Comparison of ENCODE assay signal across 11 cellular contexts in the genomic region with DNA sequence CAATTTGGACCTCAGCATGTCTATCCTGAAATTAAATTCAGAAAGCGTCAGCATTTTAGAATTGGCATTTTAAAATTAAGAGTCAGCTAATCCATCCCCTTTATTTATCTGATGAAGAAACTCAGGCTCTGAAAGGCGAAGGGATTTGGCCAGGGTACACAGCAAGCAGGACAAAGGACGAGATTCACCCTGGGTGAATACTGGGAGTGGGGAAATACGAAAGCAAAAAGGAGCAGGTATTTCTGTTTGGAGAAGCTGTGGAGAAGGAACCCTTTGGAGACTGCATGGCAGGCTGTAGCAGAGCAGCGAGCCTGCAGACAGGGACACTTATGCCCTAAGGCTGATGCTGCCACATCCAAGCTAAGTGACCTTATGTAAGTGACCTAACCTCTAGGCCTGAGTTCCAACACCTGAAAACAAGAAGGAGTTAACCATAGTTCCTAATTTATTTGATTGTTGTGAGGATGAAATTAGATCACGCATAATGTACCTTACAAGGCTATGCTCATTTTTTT.
A peak's percentile ranks its signal among the peaks of the same experiment; 100 is the strongest.
DNase-seq lines count a peak whose midpoint lies in the region; ATAC-seq, FAIRE-seq and TF ChIP-seq lines count a peak whose summit lies in the region.
"Had no signal": no experiment of that assay in that cellular context is flagged by ENCODE, and none has a peak within 500 bp of the region (broad histone marks: within the 10 kb centered on the region; RNA-seq: fewer than 3 reads in every experiment).

No MANE protein-coding gene starts in this region.

- peak overlapping the region; percentile 44 for H3K4me2 ChIP-seq in keratinocyte (ENCODE audit: control insufficient read depth, extremely low read depth, insufficient read depth, low read depth, low read length)

- H3K36me3 ChIP-seq in BE2C, result no peaks in the 10 kb centered on the region
- no peaks in the 10 kb centered on the region for H3K36me3 ChIP-seq in keratinocyte (ENCODE audit: control insufficient read depth in 2 of 2, extremely low read depth in 1 of 2, insufficient read depth in 2 of 2, low read length in 2 of 2)

- no peaks in the 10 kb centered on the region for H3K9me1 ChIP-seq in keratinocyte (ENCODE audit: control insufficient read depth, extremely low read depth, insufficient read depth, low read length)

- H3K27me3 ChIP-seq in BE2C, result no peaks in the 10 kb centered on the region
- no peaks in the 10 kb centered on the region for H3K27me3 ChIP-seq in keratinocyte (ENCODE audit: control insufficient read depth, extremely low read depth, insufficient read depth, low read length)

- H3K27ac Mint-ChIP-seq in nephron progenitor cell, result no peak overlapping the region
- H3K27ac Mint-ChIP-seq: naive B cell had no signal

- FAIRE-seq in keratinocyte (lab: Jason Lieb, UNC), result no peak

- H2AFZ ChIP-seq in keratinocyte (ENCODE audit: control insufficient read depth, low read length), result peak overlapping the region; percentile 72

- H3K4me3 ChIP-seq in BE2C (ENCODE audit: low read depth, low read length), result peak overlapping the region; percentile 38
- no peak overlapping the region for H3K4me3 ChIP-seq in keratinocyte (ENCODE audit: control insufficient read depth in 2 of 3, extremely low read depth in 1 of 3, insufficient read depth in 2 of 3, low read depth in 1 of 3, low read length in 3 of 3)
- H3K4me3 ChIP-seq: skin epidermis had no signal

- DNase-seq in BE2C, result peak; percentile 22
- DNase-seq in RPMI8226, result peak; percentile 31
- DNase-seq in keratinocyte (ENCODE audit: low read depth, low spot score), result no peak
- DNase-seq in T1000 (lab: John Stamatoyannopoulos, UW), result no peak
- DNase-seq in nephron progenitor cell, result no peak
- DNase-seq: activated CD4-positive, CD25-positive, alpha-beta regulatory T cell treated with anti-CD3 and anti-CD28 coated beads, Interleukin-2, amount 50 U/mL, for 72 hours; naive B cell had no signal

- H3K9me3 Mint-ChIP-seq in nephron progenitor cell, result no peaks in the 10 kb centered on the region
- H3K9me3 Mint-ChIP-seq: naive B cell had no signal

- ATAC-seq in GM21423 (IDR thresholded peaks at IDR 0.05; ENCODE audit: unreplicated experiment), result peak; percentile 12
- ATAC-seq in HG03095 (IDR thresholded peaks at IDR 0.05; ENCODE audit: unreplicated experiment), result no peak
- ATAC-seq in HG03175 (IDR thresholded peaks at IDR 0.05; ENCODE audit: unreplicated experiment), result no peak

- H3K27ac ChIP-seq in keratinocyte (ENCODE audit: control insufficient read depth, insufficient read depth, low read length), result no peak overlapping the region

- no peak overlapping the region for H3K9ac ChIP-seq in keratinocyte (ENCODE audit: control insufficient read depth, extremely low read depth, insufficient read depth, low read length)

- H3K9me3 ChIP-seq in BE2C (no peaks in the 10 kb centered on the region), keratinocyte (ENCODE audit: control insufficient read depth, low read depth, low read length) (no peaks in the 10 kb centered on the region)

- peaks cover 18% of the 10 kb centered on the region for H3K4me1 Mint-ChIP-seq in nephron progenitor cell
- H3K4me1 Mint-ChIP-seq: naive B cell had no signal

- peaks cover 8% of the 10 kb centered on the region for H3K4me1 ChIP-seq in BE2C
- peaks cover 19% of the 10 kb centered on the region for H3K4me1 ChIP-seq in keratinocyte (ENCODE audit: control insufficient read depth, extremely low read depth, insufficient read depth, low read length)

- TF ChIP-seq CTCF in BE2C (IDR thresholded peaks at IDR 0.05; ENCODE audit: low read depth, low read length), result no peak
- no peak for TF ChIP-seq CTCF in keratinocyte (optimal IDR thresholded peaks at IDR 0.05 in 1 of 3, IDR thresholded peaks at IDR 0.05 in 1 of 3, conservative IDR thresholded peaks at IDR 0.05 in 1 of 3; ENCODE audit: extremely low read depth in 1 of 3, insufficient read depth in 2 of 3, low read length in 3 of 3)
- no peak for TF ChIP-seq CTCF in nephron progenitor cell (IDR thresholded peaks at IDR 0.05)

- dilution Hi-C loops in keratinocyte (cut with MboI; ENCODE audit: extremely low pct_ligation_motif_present, low sequenced_read_pairs), result no loop called here

- H3K36me3 Mint-ChIP-seq in nephron progenitor cell (ENCODE audit: low read depth), result no peaks in the 10 kb centered on the region
- H3K36me3 Mint-ChIP-seq: naive B cell had no signal

- H4K20me1 ChIP-seq in keratinocyte (ENCODE audit: control insufficient read depth, extremely low read depth, insufficient read depth, low read length), result no peaks in the 10 kb centered on the region

- H3K4me3 Mint-ChIP-seq in nephron progenitor cell, result no peak overlapping the region
- H3K4me3 Mint-ChIP-seq: naive B cell had no signal

- H3K27me3 Mint-ChIP-seq in nephron progenitor cell (ENCODE audit: low read depth, poor library complexity), result peaks cover 3% of the 10 kb centered on the region
- H3K27me3 Mint-ChIP-seq: naive B cell had no signal

- no peaks in the 10 kb centered on the region for H3K79me2 ChIP-seq in keratinocyte (ENCODE audit: control insufficient read depth, insufficient read depth, low read length)

Comparison
In these comparisons a context has a peak if more than half of its experiments do, and no peak if none do; other contexts are left out.
1. DNase-seq: peak in BE2C (single experiment) and RPMI8226 (single experiment); none in keratinocyte (single experiment), T1000 (single experiment) and nephron progenitor cell (single experiment).